In the genomic region with DNA sequence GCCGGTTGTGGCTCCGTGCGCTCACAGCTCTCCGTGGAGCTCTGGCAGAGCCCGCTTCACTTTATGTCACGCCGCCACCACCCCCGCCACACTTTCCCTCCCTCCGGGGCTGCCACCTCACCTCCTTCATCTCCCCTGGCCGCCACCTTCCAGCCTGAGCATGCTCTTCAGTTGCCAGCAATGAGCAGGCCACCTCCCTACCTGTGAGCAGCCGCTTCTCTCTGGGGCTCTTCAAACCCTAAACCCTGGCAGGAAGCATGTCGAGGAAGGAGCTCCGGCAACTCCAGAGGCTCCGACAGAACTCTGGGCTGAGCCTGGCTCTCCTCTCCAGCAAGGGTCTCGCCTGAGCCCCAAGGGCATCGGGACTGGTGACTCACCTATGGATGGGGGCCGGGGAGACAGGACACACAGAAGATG, we compare ENCODE assay signal across 23 cellular contexts. TPM values are rescaled to one million over a fixed set of nuclear protein-coding genes. Genes with fewer than 3 reads are reported as not detected.
DNase-seq lines count a peak whose midpoint lies in the region; ATAC-seq and TF ChIP-seq lines count a peak whose summit lies in the region.
"Had no signal": no experiment of that assay in that cellular context is flagged by ENCODE, and none has a peak within 500 bp of the region (broad histone marks: within the 10 kb centered on the region; RNA-seq: fewer than 3 reads in every experiment).

No MANE protein-coding gene starts in this region.

- H3K9me3 Mint-ChIP-seq in endothelial cell (ENCODE audit: unreplicated experiment) (no peaks in the 10 kb centered on the region), natural killer cell (no peaks in the 10 kb centered on the region)

- no peaks in the 10 kb centered on the region for H3K79me2 ChIP-seq in mesendoderm (ENCODE audit: control insufficient read depth, insufficient read depth, low read length)

- TF ChIP-seq CTCF in heart left ventricle (IDR thresholded peaks at IDR 0.05) (no peak), heart right ventricle (IDR thresholded peaks at IDR 0.05) (no peak), endothelial cell (IDR thresholded peaks at IDR 0.05; ENCODE audit: unreplicated experiment) (no peak), natural killer cell (IDR thresholded peaks at IDR 0.05) (no peak)

- peak in 3 of 5 donors; percentile 11 to 45 (median 16) for DNase-seq in heart left ventricle
- no peak for DNase-seq in heart right ventricle
- no peak for DNase-seq in endothelial cell (ENCODE audit: low spot score)
- no peak for DNase-seq in mesendoderm
- DNase-seq in substantia nigra (lab: John Stamatoyannopoulos, UW), result peak in 1 of 49 donors; percentile 10
- no peak for DNase-seq in GDM1 (lab: John Stamatoyannopoulos, UW)
- DNase-seq in NCI-H1417 (lab: John Stamatoyannopoulos, UW), result no peak
- DNase-seq in natural killer cell, result no peak
- DNase-seq: ACHN, BE2C, Calu3, DND-41, GM23248, H7, NCI-H1048, NCI-H1417 treated with DMSO at 0.1 percent for 48 hours, NCI-H187, NCI-H2081 treated with DMSO at 0.1 percent for 48 hours, NCI-H2171, NCI-H226, NCI-H510A had no signal

- H3K36me3 Mint-ChIP-seq in endothelial cell (ENCODE audit: low read depth, unreplicated experiment) (peaks cover 44% of the 10 kb centered on the region), natural killer cell (no peaks in the 10 kb centered on the region)

- H3K4me1 Mint-ChIP-seq in endothelial cell (ENCODE audit: unreplicated experiment) (peaks cover 7% of the 10 kb centered on the region), natural killer cell (no peaks in the 10 kb centered on the region)

- H3K36me3 ChIP-seq in heart left ventricle (peaks cover 0 to 88% (median 64%) of the 10 kb centered on the region in 9 donors), heart right ventricle (peaks cover 0 to 78% (median 12%) of the 10 kb centered on the region in 9 donors), mesendoderm (ENCODE audit: control insufficient read depth, insufficient read depth, low read length) (peaks cover 5% of the 10 kb centered on the region)

- no peak overlapping the region for H3K4ac ChIP-seq in mesendoderm (ENCODE audit: low read depth, low read length)

- H3K23ac ChIP-seq in mesendoderm (ENCODE audit: low read length), result no peak overlapping the region

- ATAC-seq in heart left ventricle (no peak), heart right ventricle (no peak), natural killer cell (no peak)

- no peak overlapping the region for H4K8ac ChIP-seq in mesendoderm (ENCODE audit: low read depth, low read length)

- no peak overlapping the region for H2BK15ac ChIP-seq in mesendoderm (replicated peaks; ENCODE audit: low read depth)

- intact Hi-C loops in heart left ventricle (cut with DNase I) (no loop called here), heart right ventricle (cut with DNase I) (no loop called here), natural killer cell (cut with micrococcal nuclease) (no loop called here)

- no peak overlapping the region for H2BK5ac ChIP-seq in mesendoderm (ENCODE audit: low read length)

- H4K5ac ChIP-seq in mesendoderm (ENCODE audit: low read length), result no peak overlapping the region

- no peak overlapping the region for H3K4me2 ChIP-seq in mesendoderm (ENCODE audit: low read length)

- peaks cover 2% of the 10 kb centered on the region for H3K79me1 ChIP-seq in mesendoderm (ENCODE audit: low read length)

- H3K9me3 ChIP-seq in heart left ventricle (no peaks in the 10 kb centered on the region), heart right ventricle (no peaks in the 10 kb centered on the region)
- H3K9me3 ChIP-seq: BE2C had no signal

- WGBS in heart left ventricle, 4 donors, result 93 to 96% (median 95%) methylated on average over 16 to 17 of the region's 17 CpGs
- WGBS in heart right ventricle, 2 donors, result 95% methylated on average over 17 of the region's 17 CpGs
- no CpG with 5 or more reads among the region's 17 CpGs for WGBS in mesendoderm (ENCODE audit: extremely low coverage, insufficient coverage, low lambda C conversion rate)

- H3K27me3 ChIP-seq in heart left ventricle (no peaks in the 10 kb centered on the region), heart right ventricle (no peaks in the 10 kb centered on the region), mesendoderm (ENCODE audit: insufficient read depth, low read length, poor library complexity) (no peaks in the 10 kb centered on the region)
- H3K27me3 ChIP-seq: BE2C had no signal

- H3K27ac Mint-ChIP-seq in endothelial cell (ENCODE audit: unreplicated experiment) (no peak overlapping the region), natural killer cell (no peak overlapping the region)

- H3K4me1 ChIP-seq in heart left ventricle, result peaks cover 0 to 18% (median 1%) of the 10 kb centered on the region in 12 donors
- peaks cover 0 to 24% (median 6%) of the 10 kb centered on the region in 9 donors for H3K4me1 ChIP-seq in heart right ventricle
- peaks cover 3% of the 10 kb centered on the region for H3K4me1 ChIP-seq in mesendoderm (ENCODE audit: control insufficient read depth, low read depth, low read length)

- no peak overlapping the region for H3K18ac ChIP-seq in mesendoderm (ENCODE audit: low read length)

- no peak overlapping the region for H3K27ac ChIP-seq in heart left ventricle
- no peak overlapping the region for H3K27ac ChIP-seq in heart right ventricle
- H3K27ac ChIP-seq in mesendoderm (ENCODE audit: low read depth, low read length), result no peak overlapping the region
- H3K27ac ChIP-seq in substantia nigra (ENCODE audit: low read depth, low read length, poor library complexity, severe bottlenecking), result peak overlapping the region; percentile 53
- H3K27ac ChIP-seq: GM23248, HL-60 had no signal

- H2AK5ac ChIP-seq in mesendoderm (ENCODE audit: low read length), result no peak overlapping the region

- H3K27me3 Mint-ChIP-seq in endothelial cell (ENCODE audit: unreplicated experiment), result peaks cover 23% of the 10 kb centered on the region
- H3K27me3 Mint-ChIP-seq in natural killer cell (ENCODE audit: low read depth in 2 of 2), result no peaks in the 10 kb centered on the region

- H3K9ac ChIP-seq in mesendoderm (ENCODE audit: low read length), result no peak overlapping the region
- H3K9ac ChIP-seq: GM23248 had no signal

- TF ChIP-seq POLR2A in heart left ventricle (IDR thresholded peaks at IDR 0.05), result no peak

- H3K4me3 Mint-ChIP-seq in endothelial cell (ENCODE audit: unreplicated experiment), result peak overlapping the region; percentile 71
- H3K4me3 Mint-ChIP-seq in natural killer cell, result no peak overlapping the region

- H3K4me3 ChIP-seq in heart left ventricle (no peak overlapping the region), heart right ventricle (no peak overlapping the region), mesendoderm (ENCODE audit: low read length) (no peak overlapping the region)
- H3K4me3 ChIP-seq: GM23248 had no signal

- H2BK120ac ChIP-seq in mesendoderm (ENCODE audit: low read depth, low read length), result no peak overlapping the region

- H3K56ac ChIP-seq in mesendoderm (ENCODE audit: low read length), result peak overlapping the region; percentile 7

RNA-seq across cellular contexts. Expression of gene GBX1, which starts 36.7 kb away (rescaled TPM):
- total RNA-seq in heart left ventricle, result under 1 TPM in 5 of 9 donors, not detected in 4; 0.29 to 0.52 (median 0.36) TPM
- under 1 TPM in 1 of 2 donors, not detected in 1; 0.27 TPM for polyA plus RNA-seq in heart left ventricle
- 1 to 10 TPM in 2 of 10 donors, under 1 TPM in 5, not detected in 3; 0.30 to 2.0 (median 0.93) TPM for total RNA-seq in heart right ventricle
- polyA plus RNA-seq in heart right ventricle, result 1 to 10 TPM in 1 of 2 donors, under 1 TPM in 1; 0.04 to 1.0 TPM
- total RNA-seq in endothelial cell (ENCODE audit: unreplicated experiment), result 13.8 TPM
- polyA plus RNA-seq in mesendoderm (2013, experiment 1 of 2), result not detected
- not detected for polyA plus RNA-seq in mesendoderm (2013, experiment 2 of 2)
- not detected for total RNA-seq in natural killer cell
- total RNA-seq: Calu3, GM23248, SK-MEL-5 had no signal
- polyA plus RNA-seq: GM23248 had no signal

RNA-seq across cellular contexts. Expression of gene AGAP3, which starts 44.5 kb away (rescaled TPM):
- total RNA-seq in heart left ventricle (10 to 100 TPM; 30.3 to 83.7 (median 57.6) TPM), heart right ventricle (10 to 100 TPM; 40.5 to 93.4 (median 50.3) TPM), endothelial cell (ENCODE audit: unreplicated experiment) (206 TPM), natural killer cell (10 to 100 TPM; 27.7 to 46.9 (median 42.8) TPM)
- polyA plus RNA-seq in heart left ventricle (10 to 100 TPM; 42.9 to 55.3 TPM), heart right ventricle (10 to 100 TPM; 40.2 to 67.5 TPM)
- 27.6 TPM for polyA plus RNA-seq in mesendoderm (2013, experiment 1 of 2)
- 26.4 TPM for polyA plus RNA-seq in mesendoderm (2013, experiment 2 of 2)

RNA-seq across cellular contexts. Expression of gene TMUB1, which starts 47.5 kb away (rescaled TPM):
- total RNA-seq in heart left ventricle (10 to 100 TPM; 21.8 to 62.8 (median 26.7) TPM), heart right ventricle (10 to 100 TPM; 18.5 to 40.3 (median 23.4) TPM), endothelial cell (ENCODE audit: unreplicated experiment) (40.8 TPM), natural killer cell (10 to 100 TPM; 44.1 to 49.8 (median 47.3) TPM)
- polyA plus RNA-seq in heart left ventricle (10 to 100 TPM; 66.1 to 82.6 TPM), heart right ventricle (10 to 100 TPM; 79.4 to 88.2 TPM)
- polyA plus RNA-seq in mesendoderm (2013, experiment 1 of 2), result 43.1 TPM
- 42.0 TPM for polyA plus RNA-seq in mesendoderm (2013, experiment 2 of 2)

RNA-seq across cellular contexts. Expression of gene FASTK, which starts 50.1 kb away (rescaled TPM):
- total RNA-seq in heart left ventricle (100 to 1,000 TPM in 2 of 9 donors, 10 to 100 TPM in 7; 59.9 to 124 (median 77.7) TPM), heart right ventricle (100 to 1,000 TPM in 1 of 10 donors, 10 to 100 TPM in 9; 65.0 to 107 (median 75.6) TPM), endothelial cell (ENCODE audit: unreplicated experiment) (68.0 TPM), natural killer cell (10 to 100 TPM; 72.8 to 89.4 (median 85.2) TPM)
- polyA plus RNA-seq in heart left ventricle (100 to 1,000 TPM in 1 of 2 donors, 10 to 100 TPM in 1; 75.7 to 168 TPM), heart right ventricle (100 to 1,000 TPM in 1 of 2 donors, 10 to 100 TPM in 1; 82.7 to 246 TPM)
- polyA plus RNA-seq in mesendoderm (2013, experiment 1 of 2), result 29.3 TPM
- 27.9 TPM for polyA plus RNA-seq in mesendoderm (2013, experiment 2 of 2)

RNA-seq across cellular contexts. Expression of gene ASB10, which starts 56.3 kb away (rescaled TPM):
- 10 to 100 TPM; 13.1 to 36.4 (median 25.5) TPM for total RNA-seq in heart left ventricle
- 10 to 100 TPM in 1 of 2 donors, 1 to 10 TPM in 1; 6.9 to 37.1 TPM for polyA plus RNA-seq in heart left ventricle
- total RNA-seq in heart right ventricle, result 10 to 100 TPM; 17.5 to 44.6 (median 29.1) TPM
- polyA plus RNA-seq in heart right ventricle, result 10 to 100 TPM in 1 of 2 donors, 1 to 10 TPM in 1; 7.2 to 63.4 TPM
- not detected for total RNA-seq in endothelial cell (ENCODE audit: unreplicated experiment)
- not detected for polyA plus RNA-seq in mesendoderm (2013, experiment 1 of 2)
- polyA plus RNA-seq in mesendoderm (2013, experiment 2 of 2), result not detected
- not detected for total RNA-seq in natural killer cell
- total RNA-seq: Calu3, GM23248, H7, SK-MEL-5 had no signal
- polyA plus RNA-seq: GM23248 had no signal

Comparison
In these comparisons a context has a peak if more than half of its experiments do, and no peak if none do; other contexts are left out.
1. DNase-seq: peak in heart left ventricle (3 of 5); none in heart right ventricle (0 of 2), endothelial cell (single experiment), mesendoderm (single experiment), GDM1 (single experiment), NCI-H1417 (0 of 3) and natural killer cell (single experiment).